In genomic region chr13:20127263-20127562, GRCh38 we compare ENCODE assay signal across 8 cellular contexts. TPM values are rescaled to one million over a fixed set of nuclear protein-coding genes. Genes with fewer than 3 reads are reported as not detected.
DNase-seq lines count a peak whose midpoint lies in the region; ATAC-seq and TF ChIP-seq lines count a peak whose summit lies in the region.

No MANE protein-coding gene starts in this region.

- peaks cover 5 to 17% of the 10 kb centered on the region in 2 donors for H3K27me3 Mint-ChIP-seq in CD4-positive, alpha-beta memory T cell
- peaks cover 34% of the 10 kb centered on the region for H3K27me3 Mint-ChIP-seq in activated naive CD8-positive, alpha-beta T cell treated with anti-CD3 and anti-CD28 coated beads, Interleukin-2, amount 50 U/mL, for 24 hours
- H3K27me3 Mint-ChIP-seq in type B pancreatic cell, result peaks cover 39% of the 10 kb centered on the region

- no peaks in the 10 kb centered on the region for H3K36me3 ChIP-seq in CD4-positive, alpha-beta memory T cell (ENCODE audit: insufficient read depth, low read length)

- no peak for TF ChIP-seq CTCF in type B pancreatic cell (conservative IDR thresholded peaks at IDR 0.05)

- no peaks in the 10 kb centered on the region for H3K9me3 Mint-ChIP-seq in CD4-positive, alpha-beta memory T cell
- H3K9me3 Mint-ChIP-seq in activated naive CD8-positive, alpha-beta T cell treated with anti-CD3 and anti-CD28 coated beads, Interleukin-2, amount 50 U/mL, for 24 hours, result no peaks in the 10 kb centered on the region
- no peaks in the 10 kb centered on the region for H3K9me3 Mint-ChIP-seq in type B pancreatic cell

- no peak overlapping the region for H3K27ac ChIP-seq in CD4-positive, alpha-beta memory T cell (ENCODE audit: low read depth, low read length)

- CTCF ChIA-PET in CD4-positive, alpha-beta memory T cell (lab: Charles Lee; ENCODE audit: partially characterized antibody), result interaction anchor here (0.7 to 3.1 kb wide), 15 partner anchors 8 to 1306 kb away, joined by 3 to 29 read pairs (median 5); no protein-coding TSS in a partner anchor

- peak overlapping the region; percentile 58 to 83 (median 70) for H3K4me3 Mint-ChIP-seq in CD4-positive, alpha-beta memory T cell
- H3K4me3 Mint-ChIP-seq in activated naive CD8-positive, alpha-beta T cell treated with anti-CD3 and anti-CD28 coated beads, Interleukin-2, amount 50 U/mL, for 24 hours, result peak overlapping the region; percentile 52
- peak overlapping the region; percentile 76 for H3K4me3 Mint-ChIP-seq in type B pancreatic cell

- H3K9me3 ChIP-seq in CD4-positive, alpha-beta memory T cell (ENCODE audit: control insufficient read depth in 1 of 2, low read length in 2 of 2), result no peaks in the 10 kb centered on the region

- peaks cover 0 to 6% (median 1%) of the 10 kb centered on the region in 4 donors for H3K4me1 Mint-ChIP-seq in CD4-positive, alpha-beta memory T cell
- peaks cover 3% of the 10 kb centered on the region for H3K4me1 Mint-ChIP-seq in activated naive CD8-positive, alpha-beta T cell treated with anti-CD3 and anti-CD28 coated beads, Interleukin-2, amount 50 U/mL, for 24 hours
- H3K4me1 Mint-ChIP-seq in type B pancreatic cell (ENCODE audit: unreplicated experiment), result no peaks in the 10 kb centered on the region

- peak in 1 of 5 donors; percentile 8 for DNase-seq in CD4-positive, alpha-beta memory T cell
- no peak for DNase-seq in activated naive CD8-positive, alpha-beta T cell treated with anti-CD3 and anti-CD28 coated beads, Interleukin-2, amount 50 U/mL, for 24 hours
- DNase-seq in left kidney (ENCODE audit: low read depth, low spot score) (peak; percentile 70), type B pancreatic cell (ENCODE audit: extremely low spot score, unreplicated experiment) (no peak), DMS79 treated with DMSO at 0.1 percent for 48 hours (lab: John Stamatoyannopoulos, UW) (no peak)

- H3K4me3 ChIP-seq in CD4-positive, alpha-beta memory T cell (ENCODE audit: low read length in 2 of 2), result peak overlapping the region in 1 of 2 donors; percentile 52

- no peaks in the 10 kb centered on the region for H3K36me3 Mint-ChIP-seq in CD4-positive, alpha-beta memory T cell
- H3K36me3 Mint-ChIP-seq in activated naive CD8-positive, alpha-beta T cell treated with anti-CD3 and anti-CD28 coated beads, Interleukin-2, amount 50 U/mL, for 24 hours (ENCODE audit: low read depth), result no peaks in the 10 kb centered on the region
- H3K36me3 Mint-ChIP-seq in type B pancreatic cell, result no peaks in the 10 kb centered on the region

- H3K27me3 ChIP-seq in CD4-positive, alpha-beta memory T cell (ENCODE audit: insufficient read depth, low read length), result peaks cover 15% of the 10 kb centered on the region

- H3K27ac Mint-ChIP-seq in CD4-positive, alpha-beta memory T cell, result peak overlapping the region in 1 of 7 donors; percentile 63
- H3K27ac Mint-ChIP-seq in activated naive CD8-positive, alpha-beta T cell treated with anti-CD3 and anti-CD28 coated beads, Interleukin-2, amount 50 U/mL, for 24 hours, result no peak overlapping the region
- no peak overlapping the region for H3K27ac Mint-ChIP-seq in type B pancreatic cell

- intact Hi-C loops in CD4-positive, alpha-beta memory T cell (cut with micrococcal nuclease), result loop anchor here (5.0 kb wide), 1 partner anchor 170 kb away; the partner anchor contains the start of gene ZMYM2

- POLR2A ChIA-PET in CD4-positive, alpha-beta memory T cell (lab: Charles Lee; ENCODE audit: partially characterized antibody), result interaction anchor here (1.4 to 2.1 kb wide), 2 partner anchors 9 to 263 kb away, joined by 6 to 22 read pairs; partner anchors contain the start of gene ZMYM5

- peak; percentile 17 for ATAC-seq in HG02981 (IDR thresholded peaks at IDR 0.05; ENCODE audit: unreplicated experiment)
- ATAC-seq in activated naive CD8-positive, alpha-beta T cell treated with anti-CD3 and anti-CD28 coated beads, Interleukin-2, amount 50 U/mL, for 24 hours, result no peak
- no peak for ATAC-seq in GM21529 (IDR thresholded peaks at IDR 0.05; ENCODE audit: unreplicated experiment)
- no peak for ATAC-seq in HG03025 (IDR thresholded peaks at IDR 0.05; ENCODE audit: low FRiP score, unreplicated experiment)

- H3K4me1 ChIP-seq in CD4-positive, alpha-beta memory T cell (ENCODE audit: insufficient read depth, low read length), result peaks cover 8% of the 10 kb centered on the region

RNA-seq across cellular contexts. Expression of gene GJA3, which starts 33.6 kb away (rescaled TPM):
- total RNA-seq in CD4-positive, alpha-beta memory T cell, result under 1 TPM in 1 of 2 experiments, not detected in 1; 0.09 TPM
- not detected for polyA plus RNA-seq in CD4-positive, alpha-beta memory T cell
- 0.31 and 0.60 TPM in 2 replicates for total RNA-seq in type B pancreatic cell (ENCODE audit: low replicate concordance)
